Comparison of ENCODE assay signal across 14 cellular contexts in the genomic region with DNA sequence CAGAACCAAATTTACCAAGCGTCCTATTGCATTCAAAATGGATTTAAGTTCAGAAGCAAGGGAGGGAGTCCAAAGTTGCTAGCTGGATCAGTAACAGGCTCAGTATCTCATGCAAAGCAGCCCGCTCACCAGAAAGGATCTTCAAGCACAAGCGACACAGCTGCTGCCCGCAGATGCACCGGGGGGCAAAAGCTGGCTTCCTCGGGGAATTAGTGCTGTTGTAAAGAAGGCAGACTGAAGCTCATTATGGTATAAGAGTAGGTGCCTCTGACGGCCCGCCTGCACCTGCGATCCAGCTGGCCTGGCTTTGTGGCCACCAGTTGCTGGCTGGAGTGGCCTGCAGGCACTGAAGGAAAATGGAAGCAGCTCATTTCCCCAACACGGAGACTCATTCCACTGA.
A peak's percentile ranks its signal among the peaks of the same experiment; 100 is the strongest.
DNase-seq lines count a peak whose midpoint lies in the region; ATAC-seq and TF ChIP-seq lines count a peak whose summit lies in the region.
"Had no signal": no experiment of that assay in that cellular context is flagged by ENCODE, and none has a peak within 500 bp of the region (broad histone marks: within the 10 kb centered on the region; RNA-seq: fewer than 3 reads in every experiment).

No MANE protein-coding gene starts in this region.

- H3K4me3 Mint-ChIP-seq in naive B cell (peak overlapping the region in 7 of 8 donors; percentile 59 to 87 (median 75)), type B pancreatic cell (no peak overlapping the region)
- H3K4me3 Mint-ChIP-seq: activated CD8-positive, alpha-beta T cell treated with anti-CD3 and anti-CD28 coated beads, Interleukin-2, amount 10 ng/mL, durations not matched to agents 7 days and 5 days; activated naive CD4-positive, alpha-beta T cell treated with anti-CD3 and anti-CD28 coated beads, Interleukin-2, amount 50 U/mL, for 24 hours had no signal

- POLR2A ChIA-PET in OCI-LY7 (lab: Charles Lee) = no interaction called here

- H3K4me1 Mint-ChIP-seq in naive B cell (peaks cover 21 to 33% (median 26%) of the 10 kb centered on the region in 3 donors), type B pancreatic cell (ENCODE audit: unreplicated experiment) (peaks cover 17% of the 10 kb centered on the region)
- H3K4me1 Mint-ChIP-seq: activated naive CD4-positive, alpha-beta T cell treated with anti-CD3 and anti-CD28 coated beads, Interleukin-2, amount 50 U/mL, for 24 hours had no signal

- H3K9me3 Mint-ChIP-seq in naive B cell (no peaks in the 10 kb centered on the region), type B pancreatic cell (no peaks in the 10 kb centered on the region)
- H3K9me3 Mint-ChIP-seq: activated naive CD4-positive, alpha-beta T cell treated with anti-CD3 and anti-CD28 coated beads, Interleukin-2, amount 50 U/mL, for 24 hours had no signal

- H2AFZ ChIP-seq in OCI-LY7 (ENCODE audit: low read length) = no peak overlapping the region

- peak overlapping the region in 4 of 6 donors; percentile 7 to 92 (median 76) for H3K27ac Mint-ChIP-seq in naive B cell
- H3K27ac Mint-ChIP-seq in type B pancreatic cell = no peak overlapping the region
- H3K27ac Mint-ChIP-seq: activated CD8-positive, alpha-beta T cell treated with anti-CD3 and anti-CD28 coated beads, Interleukin-2, amount 10 ng/mL, durations not matched to agents 7 days and 5 days; activated naive CD4-positive, alpha-beta T cell treated with anti-CD3 and anti-CD28 coated beads, Interleukin-2, amount 50 U/mL, for 24 hours had no signal

- DNase-seq in ELF-1 (ENCODE audit: low read depth, low spot score) (peak; percentile 37), OCI-LY7 (ENCODE audit: low spot score) (peak; percentile 3), naive B cell (peak; percentile 59), NCI-H2227 (lab: John Stamatoyannopoulos, UW; ENCODE audit: unreplicated experiment) (no peak), type B pancreatic cell (ENCODE audit: extremely low spot score, unreplicated experiment) (no peak)
- DNase-seq: activated CD8-positive, alpha-beta T cell treated with anti-CD3 and anti-CD28 coated beads, Interleukin-2, amount 10 ng/mL, durations not matched to agents 7 days and 5 days; BE2C; foreskin fibroblast; NCI-H1436; thyroid gland had no signal

- H3K36me3 Mint-ChIP-seq in naive B cell (no peaks in the 10 kb centered on the region), type B pancreatic cell (no peaks in the 10 kb centered on the region)
- H3K36me3 Mint-ChIP-seq: activated naive CD4-positive, alpha-beta T cell treated with anti-CD3 and anti-CD28 coated beads, Interleukin-2, amount 50 U/mL, for 24 hours had no signal

- no peaks in the 10 kb centered on the region for H3K79me2 ChIP-seq in OCI-LY7 (ENCODE audit: insufficient read depth, low read depth, low read length)

- no peaks in the 10 kb centered on the region for H3K4me1 ChIP-seq in OCI-LY7 (ENCODE audit: insufficient read depth, low read length, poor library complexity, severe bottlenecking)
- H3K4me1 ChIP-seq: BE2C, thyroid gland had no signal

- CTCF ChIA-PET in OCI-LY7 (lab: Charles Lee; ENCODE audit: unreplicated experiment) = no interaction called here

- H3K27me3 Mint-ChIP-seq in naive B cell = no peaks in the 10 kb centered on the region
- peaks cover 13% of the 10 kb centered on the region for H3K27me3 Mint-ChIP-seq in type B pancreatic cell

- intact Hi-C loops in OCI-LY7 (cut with micrococcal nuclease; ENCODE audit: unreplicated experiment) = no loop called here

- H3K4me3 ChIP-seq in OCI-LY7 (ENCODE audit: low read depth, low read length, poor library complexity, severe bottlenecking) = no peak overlapping the region
- H3K4me3 ChIP-seq: thyroid gland had no signal

- H3K4me2 ChIP-seq in OCI-LY7 (ENCODE audit: low read length) = no peak overlapping the region

- TF ChIP-seq CTCF in OCI-LY7 (conservative IDR thresholded peaks at IDR 0.05; ENCODE audit: low read length) = no peak
- no peak for TF ChIP-seq CTCF in type B pancreatic cell (conservative IDR thresholded peaks at IDR 0.05)

- no peaks in the 10 kb centered on the region for H3K9me2 ChIP-seq in OCI-LY7 (ENCODE audit: insufficient read depth, low read length)

- no peak overlapping the region for H3K27ac ChIP-seq in OCI-LY7 (ENCODE audit: low read depth, low read length, poor library complexity, severe bottlenecking)
- H3K27ac ChIP-seq: thyroid gland had no signal

- no peaks in the 10 kb centered on the region for H3K9me3 ChIP-seq in OCI-LY7 (ENCODE audit: low read length)
- H3K9me3 ChIP-seq: BE2C, thyroid gland had no signal

- no TSS peak for BruUV-seq in OCI-LY7 (replicated peaks; lab: Mats Ljungman, UMichigan)

- ATAC-seq in GM21619 (IDR thresholded peaks at IDR 0.05; ENCODE audit: unreplicated experiment) = peak; percentile 52
- ATAC-seq in naive B cell (ENCODE audit: low read depth in 2 of 2) = peak; percentile 83
- no peak for ATAC-seq in HG02981 (IDR thresholded peaks at IDR 0.05; ENCODE audit: unreplicated experiment)
- ATAC-seq in GM19324 (IDR thresholded peaks at IDR 0.05; ENCODE audit: low FRiP score, unreplicated experiment) = no peak
- ATAC-seq: activated CD8-positive, alpha-beta T cell treated with anti-CD3 and anti-CD28 coated beads, Interleukin-2, amount 10 ng/mL, durations not matched to agents 7 days and 5 days had no signal

- no peaks in the 10 kb centered on the region for H3K36me3 ChIP-seq in OCI-LY7 (ENCODE audit: insufficient read depth, low read length)
- H3K36me3 ChIP-seq: BE2C, thyroid gland had no signal

- no peaks in the 10 kb centered on the region for H4K20me1 ChIP-seq in OCI-LY7 (ENCODE audit: insufficient read depth, low read length)

Comparison
In these comparisons a context has a peak if more than half of its experiments do, and no peak if none do; other contexts are left out.
1. DNase-seq: peak in ELF-1 (single experiment), OCI-LY7 (single experiment) and naive B cell (single experiment); none in NCI-H2227 (single experiment) and type B pancreatic cell (single experiment).
2. ATAC-seq: peak in GM21619 (single experiment) and naive B cell (2 of 2); none in HG02981 (single experiment) and GM19324 (single experiment).